1 cellular context compared by ENCODE assay signal in the genomic region with DNA sequence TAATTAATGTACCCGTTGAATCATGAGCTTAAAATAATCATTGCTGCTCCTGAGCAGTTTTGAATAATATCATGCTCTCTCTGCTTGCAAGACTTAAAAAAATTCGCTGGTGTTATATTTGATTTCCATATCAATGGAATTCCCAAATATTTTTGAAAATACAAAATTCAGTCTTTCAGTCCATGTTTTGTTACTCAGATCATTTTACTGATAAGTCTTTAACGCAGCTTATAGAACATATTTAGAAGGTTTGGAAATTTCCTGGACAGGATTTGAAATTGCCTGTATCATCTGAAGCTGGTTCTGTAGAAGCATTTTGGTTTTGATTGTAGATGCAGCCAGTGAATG.
TF ChIP-seq lines count a peak whose summit lies in the region.

No MANE protein-coding gene starts in this region.

TF ChIP-seq in GM12878, 131 proteins besides CTCF, POLR2A, EP300 and RAD21:
- TF ChIP-seq BHLHE40 (IDR thresholded peaks at IDR 0.05; ENCODE audit: borderline replicate concordance in 1 of 2, low read depth in 2 of 2, low read length in 1 of 2) (no peak), SP1 (IDR thresholded peaks at IDR 0.05; ENCODE audit: low read depth, low read length) (no peak), ZNF217 (IDR thresholded peaks at IDR 0.05) (no peak), SUZ12 (IDR thresholded peaks at IDR 0.05; ENCODE audit: unreplicated experiment) (no peak), CBX5 (IDR thresholded peaks at IDR 0.05; ENCODE audit: low read depth) (no peak), TCF3 (IDR thresholded peaks at IDR 0.05; ENCODE audit: borderline replicate concordance, insufficient read depth, low read depth, low read length) (no peak), ESRRA (IDR thresholded peaks at IDR 0.05; ENCODE audit: low read length) (no peak), MYC (IDR thresholded peaks at IDR 0.05; ENCODE audit: insufficient read depth, insufficient read length, insufficient replicate concordance, low read length, severe bottlenecking) (no peak), NBN (IDR thresholded peaks at IDR 0.05) (no peak), ATF7 (IDR thresholded peaks at IDR 0.05; ENCODE audit: low read depth) (no peak)
- TF ChIP-seq, protein P1, sequence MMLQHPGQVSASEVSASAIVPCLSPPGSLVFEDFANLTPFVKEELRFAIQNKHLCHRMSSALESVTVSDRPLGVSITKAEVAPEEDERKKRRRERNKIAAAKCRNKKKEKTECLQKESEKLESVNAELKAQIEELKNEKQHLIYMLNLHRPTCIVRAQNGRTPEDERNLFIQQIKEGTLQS (IDR thresholded peaks at IDR 0.05; ENCODE audit: borderline replicate concordance, extremely low read depth, low read depth, low read length), result no peak
- TF ChIP-seq, protein P2, sequence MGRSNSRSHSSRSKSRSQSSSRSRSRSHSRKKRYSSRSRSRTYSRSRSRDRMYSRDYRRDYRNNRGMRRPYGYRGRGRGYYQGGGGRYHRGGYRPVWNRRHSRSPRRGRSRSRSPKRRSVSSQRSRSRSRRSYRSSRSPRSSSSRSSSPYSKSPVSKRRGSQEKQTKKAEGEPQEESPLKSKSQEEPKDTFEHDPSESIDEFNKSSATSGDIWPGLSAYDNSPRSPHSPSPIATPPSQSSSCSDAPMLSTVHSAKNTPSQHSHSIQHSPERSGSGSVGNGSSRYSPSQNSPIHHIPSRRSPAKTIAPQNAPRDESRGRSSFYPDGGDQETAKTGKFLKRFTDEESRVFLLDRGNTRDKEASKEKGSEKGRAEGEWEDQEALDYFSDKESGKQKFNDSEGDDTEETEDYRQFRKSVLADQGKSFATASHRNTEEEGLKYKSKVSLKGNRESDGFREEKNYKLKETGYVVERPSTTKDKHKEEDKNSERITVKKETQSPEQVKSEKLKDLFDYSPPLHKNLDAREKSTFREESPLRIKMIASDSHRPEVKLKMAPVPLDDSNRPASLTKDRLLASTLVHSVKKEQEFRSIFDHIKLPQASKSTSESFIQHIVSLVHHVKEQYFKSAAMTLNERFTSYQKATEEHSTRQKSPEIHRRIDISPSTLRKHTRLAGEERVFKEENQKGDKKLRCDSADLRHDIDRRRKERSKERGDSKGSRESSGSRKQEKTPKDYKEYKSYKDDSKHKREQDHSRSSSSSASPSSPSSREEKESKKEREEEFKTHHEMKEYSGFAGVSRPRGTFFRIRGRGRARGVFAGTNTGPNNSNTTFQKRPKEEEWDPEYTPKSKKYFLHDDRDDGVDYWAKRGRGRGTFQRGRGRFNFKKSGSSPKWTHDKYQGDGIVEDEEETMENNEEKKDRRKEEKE (IDR thresholded peaks at IDR 0.05), result no peak
- TF ChIP-seq, protein P3, sequence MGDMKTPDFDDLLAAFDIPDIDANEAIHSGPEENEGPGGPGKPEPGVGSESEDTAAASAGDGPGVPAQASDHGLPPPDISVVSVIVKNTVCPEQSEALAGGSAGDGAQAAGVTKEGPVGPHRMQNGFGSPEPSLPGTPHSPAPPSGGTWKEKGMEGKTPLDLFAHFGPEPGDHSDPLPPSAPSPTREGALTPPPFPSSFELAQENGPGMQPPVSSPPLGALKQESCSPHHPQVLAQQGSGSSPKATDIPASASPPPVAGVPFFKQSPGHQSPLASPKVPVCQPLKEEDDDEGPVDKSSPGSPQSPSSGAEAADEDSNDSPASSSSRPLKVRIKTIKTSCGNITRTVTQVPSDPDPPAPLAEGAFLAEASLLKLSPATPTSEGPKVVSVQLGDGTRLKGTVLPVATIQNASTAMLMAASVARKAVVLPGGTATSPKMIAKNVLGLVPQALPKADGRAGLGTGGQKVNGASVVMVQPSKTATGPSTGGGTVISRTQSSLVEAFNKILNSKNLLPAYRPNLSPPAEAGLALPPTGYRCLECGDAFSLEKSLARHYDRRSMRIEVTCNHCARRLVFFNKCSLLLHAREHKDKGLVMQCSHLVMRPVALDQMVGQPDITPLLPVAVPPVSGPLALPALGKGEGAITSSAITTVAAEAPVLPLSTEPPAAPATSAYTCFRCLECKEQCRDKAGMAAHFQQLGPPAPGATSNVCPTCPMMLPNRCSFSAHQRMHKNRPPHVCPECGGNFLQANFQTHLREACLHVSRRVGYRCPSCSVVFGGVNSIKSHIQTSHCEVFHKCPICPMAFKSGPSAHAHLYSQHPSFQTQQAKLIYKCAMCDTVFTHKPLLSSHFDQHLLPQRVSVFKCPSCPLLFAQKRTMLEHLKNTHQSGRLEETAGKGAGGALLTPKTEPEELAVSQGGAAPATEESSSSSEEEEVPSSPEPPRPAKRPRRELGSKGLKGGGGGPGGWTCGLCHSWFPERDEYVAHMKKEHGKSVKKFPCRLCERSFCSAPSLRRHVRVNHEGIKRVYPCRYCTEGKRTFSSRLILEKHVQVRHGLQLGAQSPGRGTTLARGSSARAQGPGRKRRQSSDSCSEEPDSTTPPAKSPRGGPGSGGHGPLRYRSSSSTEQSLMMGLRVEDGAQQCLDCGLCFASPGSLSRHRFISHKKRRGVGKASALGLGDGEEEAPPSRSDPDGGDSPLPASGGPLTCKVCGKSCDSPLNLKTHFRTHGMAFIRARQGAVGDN (IDR thresholded peaks at IDR 0.05), result no peak
- TF ChIP-seq, protein P4, sequence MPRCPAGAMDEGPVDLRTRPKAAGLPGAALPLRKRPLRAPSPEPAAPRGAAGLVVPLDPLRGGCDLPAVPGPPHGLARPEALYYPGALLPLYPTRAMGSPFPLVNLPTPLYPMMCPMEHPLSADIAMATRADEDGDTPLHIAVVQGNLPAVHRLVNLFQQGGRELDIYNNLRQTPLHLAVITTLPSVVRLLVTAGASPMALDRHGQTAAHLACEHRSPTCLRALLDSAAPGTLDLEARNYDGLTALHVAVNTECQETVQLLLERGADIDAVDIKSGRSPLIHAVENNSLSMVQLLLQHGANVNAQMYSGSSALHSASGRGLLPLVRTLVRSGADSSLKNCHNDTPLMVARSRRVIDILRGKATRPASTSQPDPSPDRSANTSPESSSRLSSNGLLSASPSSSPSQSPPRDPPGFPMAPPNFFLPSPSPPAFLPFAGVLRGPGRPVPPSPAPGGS (IDR thresholded peaks at IDR 0.05; ENCODE audit: borderline replicate concordance, insufficient read depth, low read depth, low read length, poor library complexity, severe bottlenecking), result no peak
